Comparison of ENCODE assay signal across 23 cellular contexts in genomic region chr14:93744876-93745275, GRCh38. TPM values are rescaled to one million over a fixed set of nuclear protein-coding genes. Genes with fewer than 3 reads are reported as not detected.
"Had no signal": no experiment of that assay in that cellular context is flagged by ENCODE, and none has a peak within 500 bp of the region (broad histone marks: within the 10 kb centered on the region; RNA-seq: fewer than 3 reads in every experiment).

No MANE protein-coding gene starts in this region.

- ATAC-seq: activated T-helper 17 cell treated with anti-CD3 and anti-CD28 coated beads, Interleukin-2, amount 50 U/mL, for 72 hours; heart left ventricle; left lobe of liver; naive thymus-derived CD8-positive, alpha-beta T cell; psoas muscle; right lobe of liver; stimulated activated naive B cell treated with anti-CD40 and anti-IgM and Interleukin-4, amounts not matched to agents 10 μg/mL and 1 μg/mL and 100 μg/mL, for 72 hours; upper lobe of right lung had no signal

- H3K9me3 ChIP-seq: adrenal gland, heart left ventricle, ovary, psoas muscle, right lobe of liver, upper lobe of right lung had no signal

- H3K27ac ChIP-seq: adrenal gland, ovary, psoas muscle, right lobe of liver, upper lobe of right lung had no signal

- H3K36me3 ChIP-seq: adrenal gland, heart left ventricle, ovary, right lobe of liver, upper lobe of right lung had no signal

- H3K27me3 ChIP-seq: heart left ventricle, ovary, right lobe of liver had no signal

- H3K4me3 ChIP-seq: adrenal gland, coronary artery, heart left ventricle, ovary, psoas muscle, right lobe of liver, upper lobe of right lung had no signal

- DNase-seq: activated CD4-positive, alpha-beta T cell treated with anti-CD3 and anti-CD28 coated beads for 1 hour; activated CD4-positive, alpha-beta T cell treated with anti-CD3 and anti-CD28 coated beads, Interleukin-2, amount 50 U/mL, for 1 hour; activated CD8-positive, alpha-beta memory T cell treated with anti-CD3 and anti-CD28 coated beads for 24 hours; activated CD8-positive, alpha-beta memory T cell treated with anti-CD3 and anti-CD28 coated beads, Interleukin-2, amount 50 U/mL, for 4 hours; activated naive CD4-positive, alpha-beta T cell; activated T-cell treated with anti-CD3 and anti-CD28 coated beads, Interleukin-2, amount 50 U/mL, for 24 hours; adrenal gland; heart left ventricle; islet precursor cell; naive thymus-derived CD8-positive, alpha-beta T cell; ovary; right lobe of liver; stimulated activated CD4-positive, alpha-beta T cell treated with anti-CD3 and anti-CD28 coated beads, Interleukin-2, amount 100 ng/mL, for 48 hours; stimulated activated CD8-positive, alpha-beta memory T cell treated with anti-CD3 and anti-CD28 coated beads, Interleukin-4, amount 100 ng/mL, for 48 hours; stimulated activated naive B cell treated with anti-CD40 and anti-IgM and Interleukin-4, amounts not matched to agents 10 μg/mL and 1 μg/mL and 100 μg/mL, for 72 hours; T-helper 1 cell; upper lobe of right lung had no signal

- H3K4me1 ChIP-seq: adrenal gland, psoas muscle, right lobe of liver, upper lobe of right lung had no signal

RNA-seq across cellular contexts. Expression of gene PRIMA1, which starts 43.4 kb away (rescaled TPM):
- total RNA-seq: activated T-helper 17 cell treated with anti-CD3 and anti-CD28 coated beads, Interleukin-2, amount 50 U/mL, for 72 hours; astrocyte; lung microvascular endothelial cell; naive thymus-derived CD8-positive, alpha-beta T cell had no signal
